29 cellular contexts compared by ENCODE assay signal in the genomic region with DNA sequence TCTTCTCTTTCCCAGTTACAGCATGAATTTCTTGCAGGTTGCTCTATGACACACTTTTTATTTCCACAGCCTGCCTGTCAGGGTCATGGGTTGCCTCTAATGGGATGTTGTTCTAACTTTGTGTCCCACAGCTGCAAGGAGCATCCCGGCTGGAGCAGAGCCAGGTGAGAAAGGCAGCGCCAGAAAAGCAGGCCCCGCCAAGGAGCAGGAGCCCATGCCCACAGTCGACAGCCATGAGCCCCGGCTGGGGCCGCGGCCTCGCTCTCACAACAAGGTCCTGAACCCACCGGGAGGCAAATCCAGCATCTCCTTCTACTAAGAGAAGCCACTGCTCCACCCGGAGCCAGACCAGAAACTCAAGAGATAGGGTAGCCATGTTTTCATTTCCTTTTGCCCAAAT.
"Had no signal": no experiment of that assay in that cellular context is flagged by ENCODE, and none has a peak within 500 bp of the region (broad histone marks: within the 10 kb centered on the region; RNA-seq: fewer than 3 reads in every experiment).

No MANE protein-coding gene starts in this region.

- H3K4me3 ChIP-seq: body of pancreas, esophagus muscularis mucosa, gastrocnemius medialis, heart right ventricle had no signal

- H3K4me3 Mint-ChIP-seq: activated CD4-positive, alpha-beta memory T cell treated with anti-CD3 and anti-CD28 coated beads for 36 hours; activated CD8-positive, alpha-beta memory T cell treated with anti-CD3 and anti-CD28 coated beads, Interleukin-2, amount 10 ng/mL, durations not matched to agents 7 days and 5 days; activated CD8-positive, alpha-beta T cell treated with anti-CD3 and anti-CD28 coated beads, Interleukin-2, amount 10 ng/mL, durations not matched to agents 7 days and 5 days; activated naive CD4-positive, alpha-beta T cell treated with anti-CD3 and anti-CD28 coated beads, Interleukin-2, amount 50 U/mL, for 24 hours; activated naive CD8-positive, alpha-beta T cell treated with anti-CD3 and anti-CD28 coated beads, Interleukin-2, amount 10 ng/mL, durations not matched to agents 7 days and 5 days; activated T-helper 17 cell treated with anti-CD3 and anti-CD28 coated beads, Interleukin-2, amount 50 U/mL, for 72 hours; effector memory CD8-positive, alpha-beta T cell; WTC11 had no signal

- H3K27ac ChIP-seq: body of pancreas, esophagus muscularis mucosa, foreskin keratinocyte, gastrocnemius medialis, heart right ventricle had no signal

- H3K9me3 Mint-ChIP-seq: activated CD4-positive, alpha-beta memory T cell treated with anti-CD3 and anti-CD28 coated beads for 36 hours; activated naive CD4-positive, alpha-beta T cell treated with anti-CD3 and anti-CD28 coated beads, Interleukin-2, amount 50 U/mL, for 24 hours; activated naive CD8-positive, alpha-beta T cell treated with anti-CD3 and anti-CD28 coated beads, Interleukin-2, amount 10 ng/mL, durations not matched to agents 7 days and 5 days; activated T-helper 17 cell treated with anti-CD3 and anti-CD28 coated beads, Interleukin-2, amount 50 U/mL, for 72 hours; effector memory CD8-positive, alpha-beta T cell; WTC11 had no signal

- H3K27ac Mint-ChIP-seq: activated CD4-positive, alpha-beta memory T cell treated with anti-CD3 and anti-CD28 coated beads for 36 hours; activated CD8-positive, alpha-beta memory T cell treated with anti-CD3 and anti-CD28 coated beads, Interleukin-2, amount 10 ng/mL, durations not matched to agents 7 days and 5 days; activated CD8-positive, alpha-beta T cell treated with anti-CD3 and anti-CD28 coated beads, Interleukin-2, amount 10 ng/mL, durations not matched to agents 7 days and 5 days; activated naive CD8-positive, alpha-beta T cell treated with anti-CD3 and anti-CD28 coated beads, Interleukin-2, amount 10 ng/mL, durations not matched to agents 7 days and 5 days; activated T-helper 17 cell treated with anti-CD3 and anti-CD28 coated beads, Interleukin-2, amount 50 U/mL, for 72 hours; WTC11 had no signal

- H3K9me3 ChIP-seq: body of pancreas, esophagus muscularis mucosa, gastrocnemius medialis, heart right ventricle had no signal

- H3K27me3 ChIP-seq: body of pancreas, esophagus muscularis mucosa, foreskin keratinocyte, gastrocnemius medialis, heart right ventricle had no signal

- DNase-seq: activated CD4-positive, alpha-beta memory T cell treated with anti-CD3 and anti-CD28 coated beads for 36 hours; activated CD4-positive, alpha-beta T cell treated with anti-CD3 and anti-CD28 coated beads for 1 hour; activated CD4-positive, alpha-beta T cell treated with anti-CD3 and anti-CD28 coated beads for 4 hours; activated CD4-positive, alpha-beta T cell treated with anti-CD3 and anti-CD28 coated beads, Interleukin-2, amount 50 U/mL, for 1 hour; activated CD8-positive, alpha-beta memory T cell treated with anti-CD3 and anti-CD28 coated beads, Interleukin-2, amount 10 ng/mL, durations not matched to agents 7 days and 5 days; activated CD8-positive, alpha-beta memory T cell treated with anti-CD3 and anti-CD28 coated beads, Interleukin-2, amount 50 U/mL, for 4 hours; activated CD8-positive, alpha-beta T cell treated with anti-CD3 and anti-CD28 coated beads, Interleukin-2, amount 10 ng/mL, durations not matched to agents 7 days and 5 days; activated effector memory CD4-positive, alpha-beta T cell treated with Interleukin-2 at 50 U/mL for 16 hours; activated gamma-delta T cell treated with Interleukin-2 at 50 U/mL for 16 hours; activated naive CD4-positive, alpha-beta T cell treated with Interleukin-2 at 50 U/mL for 16 hours; activated naive CD8-positive, alpha-beta T cell treated with anti-CD3 and anti-CD28 coated beads, Interleukin-2, amount 10 ng/mL, durations not matched to agents 7 days and 5 days; activated T-cell treated with anti-CD3 and anti-CD28 coated beads, Interleukin-2, amount 50 U/mL, for 1 hour; amniotic stem cell; anterior cingulate cortex; body of pancreas; caudate nucleus; cortex of kidney; dermis blood vessel endothelial cell; effector CD4-positive, alpha-beta T cell; effector memory CD8-positive, alpha-beta T cell; erythroblast; foreskin keratinocyte; gastrocnemius medialis; heart right ventricle; T-helper 2 cell had no signal

- ATAC-seq: activated CD8-positive, alpha-beta memory T cell treated with anti-CD3 and anti-CD28 coated beads, Interleukin-2, amount 10 ng/mL, durations not matched to agents 7 days and 5 days; activated CD8-positive, alpha-beta T cell treated with anti-CD3 and anti-CD28 coated beads, Interleukin-2, amount 10 ng/mL, durations not matched to agents 7 days and 5 days; activated T-helper 17 cell treated with anti-CD3 and anti-CD28 coated beads, Interleukin-2, amount 50 U/mL, for 72 hours; body of pancreas; effector memory CD8-positive, alpha-beta T cell; foreskin keratinocyte; gastrocnemius medialis; heart right ventricle; WTC11 had no signal

- H3K4me1 Mint-ChIP-seq: activated naive CD8-positive, alpha-beta T cell treated with anti-CD3 and anti-CD28 coated beads, Interleukin-2, amount 10 ng/mL, durations not matched to agents 7 days and 5 days; activated T-helper 17 cell treated with anti-CD3 and anti-CD28 coated beads, Interleukin-2, amount 50 U/mL, for 72 hours; WTC11 had no signal

- H3K27me3 Mint-ChIP-seq: activated CD4-positive, alpha-beta memory T cell treated with anti-CD3 and anti-CD28 coated beads for 36 hours; activated CD8-positive, alpha-beta memory T cell treated with anti-CD3 and anti-CD28 coated beads, Interleukin-2, amount 10 ng/mL, durations not matched to agents 7 days and 5 days; activated naive CD4-positive, alpha-beta T cell treated with anti-CD3 and anti-CD28 coated beads, Interleukin-2, amount 50 U/mL, for 24 hours; activated naive CD8-positive, alpha-beta T cell treated with anti-CD3 and anti-CD28 coated beads, Interleukin-2, amount 10 ng/mL, durations not matched to agents 7 days and 5 days; activated T-helper 17 cell treated with anti-CD3 and anti-CD28 coated beads, Interleukin-2, amount 50 U/mL, for 72 hours; effector memory CD8-positive, alpha-beta T cell had no signal

- H3K4me1 ChIP-seq: body of pancreas, esophagus muscularis mucosa, gastrocnemius medialis, heart right ventricle had no signal
